1 cellular context compared by ENCODE assay signal in the genomic region with DNA sequence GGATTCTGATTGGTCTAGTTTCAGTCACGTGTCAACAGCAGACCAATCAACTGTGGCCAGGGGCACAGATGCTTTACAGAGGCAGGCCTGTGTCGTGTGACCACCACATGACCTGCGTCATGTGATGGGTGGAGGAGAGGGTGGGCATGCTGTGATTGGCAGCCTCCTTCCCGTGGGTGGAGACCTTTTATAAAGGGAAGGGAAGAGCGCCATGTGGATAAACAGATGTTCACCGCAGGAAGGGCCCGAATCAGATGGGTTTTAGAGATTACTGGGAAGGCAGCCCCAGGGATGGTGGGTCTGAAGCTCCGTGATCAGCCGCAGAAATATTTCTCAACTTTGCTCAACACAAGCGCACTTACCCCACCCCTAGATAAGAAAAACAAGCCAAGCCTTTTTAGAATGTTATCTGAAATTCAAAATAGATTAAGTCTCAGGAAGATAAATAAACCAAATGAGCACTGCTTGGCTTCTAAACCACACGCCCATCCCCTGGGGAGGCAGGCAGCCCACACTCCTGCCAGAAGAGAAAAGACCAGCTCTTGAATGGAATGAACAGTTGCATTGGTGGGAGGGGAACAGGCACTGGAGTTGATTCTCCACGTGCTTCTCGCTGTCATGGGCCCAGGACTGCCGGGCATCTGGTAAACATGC.
TF ChIP-seq lines count a peak whose summit lies in the region.

No MANE protein-coding gene starts in this region.

TF ChIP-seq in H1, 55 proteins besides CTCF, POLR2A, EP300 and RAD21:
- no peak for TF ChIP-seq SIN3A (conservative IDR thresholded peaks at IDR 0.05 in 1 of 2, IDR thresholded peaks at IDR 0.05 in 1 of 2; ENCODE audit: low read depth in 1 of 2, low read length in 2 of 2)
- TF ChIP-seq SIX5 (IDR thresholded peaks at IDR 0.05; ENCODE audit: low read depth, low read length): no peak
- no peak for TF ChIP-seq JUN (IDR thresholded peaks at IDR 0.05; ENCODE audit: low read depth, low read length)
- TF ChIP-seq, protein P1, sequence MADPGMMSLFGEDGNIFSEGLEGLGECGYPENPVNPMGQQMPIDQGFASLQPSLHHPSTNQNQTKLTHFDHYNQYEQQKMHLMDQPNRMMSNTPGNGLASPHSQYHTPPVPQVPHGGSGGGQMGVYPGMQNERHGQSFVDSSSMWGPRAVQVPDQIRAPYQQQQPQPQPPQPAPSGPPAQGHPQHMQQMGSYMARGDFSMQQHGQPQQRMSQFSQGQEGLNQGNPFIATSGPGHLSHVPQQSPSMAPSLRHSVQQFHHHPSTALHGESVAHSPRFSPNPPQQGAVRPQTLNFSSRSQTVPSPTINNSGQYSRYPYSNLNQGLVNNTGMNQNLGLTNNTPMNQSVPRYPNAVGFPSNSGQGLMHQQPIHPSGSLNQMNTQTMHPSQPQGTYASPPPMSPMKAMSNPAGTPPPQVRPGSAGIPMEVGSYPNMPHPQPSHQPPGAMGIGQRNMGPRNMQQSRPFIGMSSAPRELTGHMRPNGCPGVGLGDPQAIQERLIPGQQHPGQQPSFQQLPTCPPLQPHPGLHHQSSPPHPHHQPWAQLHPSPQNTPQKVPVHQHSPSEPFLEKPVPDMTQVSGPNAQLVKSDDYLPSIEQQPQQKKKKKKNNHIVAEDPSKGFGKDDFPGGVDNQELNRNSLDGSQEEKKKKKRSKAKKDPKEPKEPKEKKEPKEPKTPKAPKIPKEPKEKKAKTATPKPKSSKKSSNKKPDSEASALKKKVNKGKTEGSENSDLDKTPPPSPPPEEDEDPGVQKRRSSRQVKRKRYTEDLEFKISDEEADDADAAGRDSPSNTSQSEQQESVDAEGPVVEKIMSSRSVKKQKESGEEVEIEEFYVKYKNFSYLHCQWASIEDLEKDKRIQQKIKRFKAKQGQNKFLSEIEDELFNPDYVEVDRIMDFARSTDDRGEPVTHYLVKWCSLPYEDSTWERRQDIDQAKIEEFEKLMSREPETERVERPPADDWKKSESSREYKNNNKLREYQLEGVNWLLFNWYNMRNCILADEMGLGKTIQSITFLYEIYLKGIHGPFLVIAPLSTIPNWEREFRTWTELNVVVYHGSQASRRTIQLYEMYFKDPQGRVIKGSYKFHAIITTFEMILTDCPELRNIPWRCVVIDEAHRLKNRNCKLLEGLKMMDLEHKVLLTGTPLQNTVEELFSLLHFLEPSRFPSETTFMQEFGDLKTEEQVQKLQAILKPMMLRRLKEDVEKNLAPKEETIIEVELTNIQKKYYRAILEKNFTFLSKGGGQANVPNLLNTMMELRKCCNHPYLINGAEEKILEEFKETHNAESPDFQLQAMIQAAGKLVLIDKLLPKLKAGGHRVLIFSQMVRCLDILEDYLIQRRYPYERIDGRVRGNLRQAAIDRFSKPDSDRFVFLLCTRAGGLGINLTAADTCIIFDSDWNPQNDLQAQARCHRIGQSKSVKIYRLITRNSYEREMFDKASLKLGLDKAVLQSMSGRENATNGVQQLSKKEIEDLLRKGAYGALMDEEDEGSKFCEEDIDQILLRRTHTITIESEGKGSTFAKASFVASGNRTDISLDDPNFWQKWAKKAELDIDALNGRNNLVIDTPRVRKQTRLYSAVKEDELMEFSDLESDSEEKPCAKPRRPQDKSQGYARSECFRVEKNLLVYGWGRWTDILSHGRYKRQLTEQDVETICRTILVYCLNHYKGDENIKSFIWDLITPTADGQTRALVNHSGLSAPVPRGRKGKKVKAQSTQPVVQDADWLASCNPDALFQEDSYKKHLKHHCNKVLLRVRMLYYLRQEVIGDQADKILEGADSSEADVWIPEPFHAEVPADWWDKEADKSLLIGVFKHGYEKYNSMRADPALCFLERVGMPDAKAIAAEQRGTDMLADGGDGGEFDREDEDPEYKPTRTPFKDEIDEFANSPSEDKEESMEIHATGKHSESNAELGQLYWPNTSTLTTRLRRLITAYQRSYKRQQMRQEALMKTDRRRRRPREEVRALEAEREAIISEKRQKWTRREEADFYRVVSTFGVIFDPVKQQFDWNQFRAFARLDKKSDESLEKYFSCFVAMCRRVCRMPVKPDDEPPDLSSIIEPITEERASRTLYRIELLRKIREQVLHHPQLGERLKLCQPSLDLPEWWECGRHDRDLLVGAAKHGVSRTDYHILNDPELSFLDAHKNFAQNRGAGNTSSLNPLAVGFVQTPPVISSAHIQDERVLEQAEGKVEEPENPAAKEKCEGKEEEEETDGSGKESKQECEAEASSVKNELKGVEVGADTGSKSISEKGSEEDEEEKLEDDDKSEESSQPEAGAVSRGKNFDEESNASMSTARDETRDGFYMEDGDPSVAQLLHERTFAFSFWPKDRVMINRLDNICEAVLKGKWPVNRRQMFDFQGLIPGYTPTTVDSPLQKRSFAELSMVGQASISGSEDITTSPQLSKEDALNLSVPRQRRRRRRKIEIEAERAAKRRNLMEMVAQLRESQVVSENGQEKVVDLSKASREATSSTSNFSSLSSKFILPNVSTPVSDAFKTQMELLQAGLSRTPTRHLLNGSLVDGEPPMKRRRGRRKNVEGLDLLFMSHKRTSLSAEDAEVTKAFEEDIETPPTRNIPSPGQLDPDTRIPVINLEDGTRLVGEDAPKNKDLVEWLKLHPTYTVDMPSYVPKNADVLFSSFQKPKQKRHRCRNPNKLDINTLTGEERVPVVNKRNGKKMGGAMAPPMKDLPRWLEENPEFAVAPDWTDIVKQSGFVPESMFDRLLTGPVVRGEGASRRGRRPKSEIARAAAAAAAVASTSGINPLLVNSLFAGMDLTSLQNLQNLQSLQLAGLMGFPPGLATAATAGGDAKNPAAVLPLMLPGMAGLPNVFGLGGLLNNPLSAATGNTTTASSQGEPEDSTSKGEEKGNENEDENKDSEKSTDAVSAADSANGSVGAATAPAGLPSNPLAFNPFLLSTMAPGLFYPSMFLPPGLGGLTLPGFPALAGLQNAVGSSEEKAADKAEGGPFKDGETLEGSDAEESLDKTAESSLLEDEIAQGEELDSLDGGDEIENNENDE (IDR thresholded peaks at IDR 0.05; ENCODE audit: insufficient replicate concordance, low read length): no peak
- TF ChIP-seq, protein P2, sequence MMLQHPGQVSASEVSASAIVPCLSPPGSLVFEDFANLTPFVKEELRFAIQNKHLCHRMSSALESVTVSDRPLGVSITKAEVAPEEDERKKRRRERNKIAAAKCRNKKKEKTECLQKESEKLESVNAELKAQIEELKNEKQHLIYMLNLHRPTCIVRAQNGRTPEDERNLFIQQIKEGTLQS (IDR thresholded peaks at IDR 0.05; ENCODE audit: insufficient read depth, low read depth, low read length): peak; percentile 94
- TF ChIP-seq, protein P3, sequence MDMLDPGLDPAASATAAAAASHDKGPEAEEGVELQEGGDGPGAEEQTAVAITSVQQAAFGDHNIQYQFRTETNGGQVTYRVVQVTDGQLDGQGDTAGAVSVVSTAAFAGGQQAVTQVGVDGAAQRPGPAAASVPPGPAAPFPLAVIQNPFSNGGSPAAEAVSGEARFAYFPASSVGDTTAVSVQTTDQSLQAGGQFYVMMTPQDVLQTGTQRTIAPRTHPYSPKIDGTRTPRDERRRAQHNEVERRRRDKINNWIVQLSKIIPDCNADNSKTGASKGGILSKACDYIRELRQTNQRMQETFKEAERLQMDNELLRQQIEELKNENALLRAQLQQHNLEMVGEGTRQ (IDR thresholded peaks at IDR 0.05; ENCODE audit: low read length): peak; percentile 96
- no peak for TF ChIP-seq BACH1 (IDR thresholded peaks at IDR 0.05; ENCODE audit: low read length)
- TF ChIP-seq GABPA (IDR thresholded peaks at IDR 0.05; ENCODE audit: borderline replicate concordance, insufficient read depth, low read length): no peak
- TF ChIP-seq EGR1 (IDR thresholded peaks at IDR 0.05; ENCODE audit: borderline replicate concordance, low read depth, low read length): 0 out of 2 replicates have a peak, but pooled peaks have one; percentile 1
- no peak for TF ChIP-seq POU5F1 (IDR thresholded peaks at IDR 0.05; ENCODE audit: low read depth, low read length)
- TF ChIP-seq GTF2F1 (IDR thresholded peaks at IDR 0.05; ENCODE audit: borderline replicate concordance, low read depth, low read length): no peak
- peak; percentile 69 for TF ChIP-seq MAX (IDR thresholded peaks at IDR 0.05)
- peak; percentile 26; the same call in 1 of the 2 replicates for TF ChIP-seq E2F6 (IDR thresholded peaks at IDR 0.05)
- TF ChIP-seq SP4 (IDR thresholded peaks at IDR 0.05; ENCODE audit: low read length): peak; percentile 88; the same call in 1 of the 2 replicates
- no peak for TF ChIP-seq CBX5 (IDR thresholded peaks at IDR 0.05; ENCODE audit: low read depth, low read length)
